8 cellular contexts compared by ENCODE assay signal in the genomic region with DNA sequence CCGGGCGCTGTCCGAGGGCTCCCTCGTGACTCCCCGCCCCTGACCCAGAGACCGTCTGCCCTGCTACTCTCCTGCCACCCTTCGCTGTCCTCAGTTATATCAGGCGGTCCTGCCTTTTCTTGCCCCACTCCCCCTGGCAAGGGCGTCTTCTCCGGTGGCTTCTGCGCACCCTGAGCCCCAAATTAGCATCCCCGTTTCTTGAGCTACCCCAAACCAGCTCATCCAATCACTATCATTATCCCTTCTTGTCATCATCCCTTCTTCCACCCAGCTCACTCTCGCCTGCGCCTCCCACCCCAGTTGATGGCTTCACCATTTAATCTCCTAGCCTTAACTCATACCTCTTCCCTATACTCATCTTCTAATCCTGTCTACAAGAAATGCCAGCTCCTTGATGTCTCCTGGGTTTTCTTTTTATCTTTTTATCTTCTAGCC. TPM values are rescaled to one million over a fixed set of nuclear protein-coding genes. Genes with fewer than 3 reads are reported as not detected.
DNase-seq lines count a peak whose midpoint lies in the region; ATAC-seq and TF ChIP-seq lines count a peak whose summit lies in the region.

No MANE protein-coding gene starts in this region.

- peak overlapping the region; percentile 95 for H3K9ac ChIP-seq in ES-I3 (ENCODE audit: low read depth, low read length)

- intact Hi-C loops in ascending aorta (cut with DNase I), result loop anchor here (1.0 to 10.0 kb wide), 4 partner anchors 33 to 277 kb away; a partner anchor contains a TSS

- H3K36me3 ChIP-seq in ES-I3 (ENCODE audit: insufficient read depth, low read length) (no peaks in the 10 kb centered on the region), ascending aorta (no peaks in the 10 kb centered on the region)

- H3K36me3 Mint-ChIP-seq in immature natural killer cell, result no peaks in the 10 kb centered on the region

- H3K9me3 Mint-ChIP-seq in immature natural killer cell, result no peaks in the 10 kb centered on the region
- no peaks in the 10 kb centered on the region for H3K9me3 Mint-ChIP-seq in stimulated activated naive CD8-positive, alpha-beta T cell treated with anti-CD3 and anti-CD28 coated beads, Interleukin-15, amount 100 ng/mL, for 72 hours

- no peaks in the 10 kb centered on the region for H3K27me3 ChIP-seq in ascending aorta

- H3K9me3 ChIP-seq in ES-I3 (ENCODE audit: control insufficient read depth, insufficient read depth, low read length) (no peaks in the 10 kb centered on the region), ascending aorta (no peaks in the 10 kb centered on the region)

- no peak for TF ChIP-seq CTCF in ascending aorta (IDR thresholded peaks at IDR 0.05)

- H3K4me1 Mint-ChIP-seq in immature natural killer cell, result peaks cover 32% of the 10 kb centered on the region in 2 donors
- peaks cover 52% of the 10 kb centered on the region for H3K4me1 Mint-ChIP-seq in stimulated activated naive CD8-positive, alpha-beta T cell treated with anti-CD3 and anti-CD28 coated beads, Interleukin-15, amount 100 ng/mL, for 72 hours

- peaks cover 12 to 24% (median 19%) of the 10 kb centered on the region in 3 donors for H3K27me3 Mint-ChIP-seq in immature natural killer cell (ENCODE audit: low read depth in 3 of 3)
- H3K27me3 Mint-ChIP-seq in stimulated activated naive CD8-positive, alpha-beta T cell treated with anti-CD3 and anti-CD28 coated beads, Interleukin-15, amount 100 ng/mL, for 72 hours, result peaks cover 15% of the 10 kb centered on the region

- peak overlapping the region; percentile 82 to 93 (median 86) for H3K27ac Mint-ChIP-seq in immature natural killer cell
- peak overlapping the region; percentile 89 to 92 for H3K27ac Mint-ChIP-seq in stimulated activated naive CD8-positive, alpha-beta T cell treated with anti-CD3 and anti-CD28 coated beads, Interleukin-15, amount 100 ng/mL, for 72 hours

- peak overlapping the region; percentile 97 to 99 for H3K27ac ChIP-seq in ascending aorta

- H3K4me3 ChIP-seq in ascending aorta, result peak overlapping the region; percentile 94 to 96

- peak overlapping the region; percentile 89 to 93 (median 89) for H3K4me3 Mint-ChIP-seq in immature natural killer cell
- peak overlapping the region; percentile 89 to 92 for H3K4me3 Mint-ChIP-seq in stimulated activated naive CD8-positive, alpha-beta T cell treated with anti-CD3 and anti-CD28 coated beads, Interleukin-15, amount 100 ng/mL, for 72 hours

- H3K4me1 ChIP-seq in ES-I3 (ENCODE audit: insufficient read depth, low read length) (no peaks in the 10 kb centered on the region), ascending aorta (peaks cover 0 to 21% of the 10 kb centered on the region in 2 donors)

- peak; percentile 7 for ATAC-seq in HG03378 (IDR thresholded peaks at IDR 0.05; ENCODE audit: unreplicated experiment)
- ATAC-seq in stimulated activated naive CD8-positive, alpha-beta T cell treated with anti-CD3 and anti-CD28 coated beads, Interleukin-15, amount 100 ng/mL, for 72 hours, result peak; percentile 6
- no peak for ATAC-seq in GM21825 (IDR thresholded peaks at IDR 0.05; ENCODE audit: unreplicated experiment)
- no peak for ATAC-seq in GM19463 (IDR thresholded peaks at IDR 0.05; ENCODE audit: unreplicated experiment)

- DNase-seq in ascending aorta (ENCODE audit: low spot score in 2 of 2) (peak in 1 of 2 donors; percentile 64), immature natural killer cell (peak in 1 of 3 donors; percentile 13), NCI-H69 (lab: John Stamatoyannopoulos, UW) (no peak)
- DNase-seq in stimulated activated naive CD8-positive, alpha-beta T cell treated with anti-CD3 and anti-CD28 coated beads, Interleukin-15, amount 100 ng/mL, for 72 hours, result no peak

RNA-seq across cellular contexts. Expression of a gene that starts 0.4 kb away (rescaled TPM):
- total RNA-seq in ascending aorta, result 0.43 TPM
- under 1 TPM in 2 of 3 donors, not detected in 1; 0.39 to 0.45 TPM for polyA plus RNA-seq in immature natural killer cell

RNA-seq across cellular contexts. Expression of a gene that starts 0.5 kb away (rescaled TPM):
- 186 TPM for total RNA-seq in ascending aorta
- polyA plus RNA-seq in immature natural killer cell, result 1 to 10 TPM; 5.3 to 7.8 (median 5.4) TPM

RNA-seq across cellular contexts. Expression of a gene that starts 45.5 kb away (rescaled TPM):
- total RNA-seq in ascending aorta, result 176 TPM
- polyA plus RNA-seq in immature natural killer cell, result 10 to 100 TPM; 42.1 to 46.6 (median 43.4) TPM

RNA-seq across cellular contexts. Expression of a gene that starts 56.1 kb away (rescaled TPM):
- 81.0 TPM for total RNA-seq in ascending aorta
- polyA plus RNA-seq in immature natural killer cell, result 10 to 100 TPM; 28.0 to 41.7 (median 31.2) TPM

RNA-seq across cellular contexts. Expression of a gene that starts 56.1 kb away (rescaled TPM):
- total RNA-seq in ascending aorta, result not detected
- not detected for polyA plus RNA-seq in immature natural killer cell

Comparison
In these comparisons a context has a peak if more than half of its experiments do, and no peak if none do; other contexts are left out.
1. ATAC-seq: peak in HG03378 (single experiment) and stimulated activated naive CD8-positive, alpha-beta T cell treated with anti-CD3 and anti-CD28 coated beads, Interleukin-15, amount 100 ng/mL, for 72 hours (single experiment); none in GM21825 (single experiment) and GM19463 (single experiment).